Comparison of ENCODE assay signal across 2 cellular contexts in the genomic region with DNA sequence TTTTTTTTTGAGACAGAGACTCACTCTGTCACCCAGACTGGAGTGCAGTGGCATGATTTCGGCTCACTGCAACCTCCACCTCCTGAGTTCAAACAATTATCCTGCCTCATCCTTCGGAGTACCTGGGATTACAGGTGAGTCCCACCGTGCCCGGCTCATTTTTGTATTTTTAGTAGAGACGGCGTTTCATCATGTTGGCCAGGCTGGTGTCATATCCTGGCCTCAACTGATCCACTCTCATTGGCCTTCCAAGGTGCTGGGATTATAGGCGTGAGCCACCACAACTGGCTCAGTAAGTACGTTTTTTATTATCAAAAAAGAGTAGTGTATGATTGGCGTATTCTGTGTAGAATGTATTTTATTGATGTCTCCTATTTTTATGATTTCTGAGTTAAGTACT. TPM values are rescaled to one million over a fixed set of nuclear protein-coding genes. Genes with fewer than 3 reads are reported as not detected.
"Had no signal": no experiment of that assay in that cellular context is flagged by ENCODE, and none has a peak within 500 bp of the region (broad histone marks: within the 10 kb centered on the region; RNA-seq: fewer than 3 reads in every experiment).

No MANE protein-coding gene starts in this region.

RNA-seq across cellular contexts. Expression of a gene that starts 48.7 kb away (rescaled TPM):
- total RNA-seq: lung microvascular endothelial cell had no signal
- polyA plus RNA-seq: immature natural killer cell had no signal
